In genomic region chr4:66585767-66586166, GRCh38 we compare ENCODE assay signal across 18 cellular contexts.
"Had no signal": no experiment of that assay in that cellular context is flagged by ENCODE, and none has a peak within 500 bp of the region (broad histone marks: within the 10 kb centered on the region; RNA-seq: fewer than 3 reads in every experiment).

No MANE protein-coding gene starts in this region.

- H3K4me1 ChIP-seq: heart left ventricle, suprapubic skin had no signal

- H3K4me3 Mint-ChIP-seq: activated T-cell treated with anti-CD3 and anti-CD28 coated beads, Interleukin-2, amount 50 U/mL, for 24 hours; brain; central memory CD8-positive, alpha-beta T cell; memory B cell; type B pancreatic cell had no signal

- H3K27ac Mint-ChIP-seq: activated naive CD4-positive, alpha-beta T cell treated with anti-CD3 and anti-CD28 coated beads, Interleukin-2, amount 50 U/mL, for 72 hours; activated T-cell treated with anti-CD3 and anti-CD28 coated beads, Interleukin-2, amount 50 U/mL, for 24 hours; memory B cell; type B pancreatic cell had no signal

- H3K36me3 Mint-ChIP-seq: activated naive CD4-positive, alpha-beta T cell treated with anti-CD3 and anti-CD28 coated beads, Interleukin-2, amount 50 U/mL, for 72 hours; brain; memory B cell; type B pancreatic cell had no signal

- H3K4me3 ChIP-seq: heart left ventricle, ovary, suprapubic skin had no signal

- H3K4me1 Mint-ChIP-seq: brain; central memory CD8-positive, alpha-beta T cell; memory B cell had no signal

- H3K9me3 ChIP-seq: heart left ventricle, ovary, suprapubic skin had no signal

- H3K36me3 ChIP-seq: heart left ventricle, ovary, suprapubic skin had no signal

- ATAC-seq: activated CD4-positive, CD25-positive, alpha-beta regulatory T cell treated with anti-CD3 and anti-CD28 coated beads, Interleukin-2, amount 50 U/mL, for 24 hours; activated naive CD4-positive, alpha-beta T cell treated with anti-CD3 and anti-CD28 coated beads, Interleukin-2, amount 50 U/mL, for 72 hours; heart left ventricle; left lobe of liver; stimulated activated naive CD8-positive, alpha-beta T cell treated with anti-CD3 and anti-CD28 coated beads, Interleukin-15, Interleukin-2, amounts not matched to agents 100 U/mL and 50 U/mL, for 24 hours had no signal

- DNase-seq: activated CD4-positive, alpha-beta T cell treated with anti-CD3 and anti-CD28 coated beads, Interleukin-2, amount 50 U/mL, for 4 hours; activated effector memory CD4-positive, alpha-beta T cell treated with anti-CD3 and anti-CD28 coated beads, Interleukin-2, amount 50 U/mL, for 16 hours; activated T-cell treated with anti-CD3 and anti-CD28 coated beads, Interleukin-2, amount 50 U/mL, for 24 hours; amygdala; cortex of kidney; effector memory CD4-positive, alpha-beta T cell; heart left ventricle; ovary; stimulated activated CD4-positive, alpha-beta T cell treated with anti-CD3 and anti-CD28 coated beads, Interleukin-2, amount 100 ng/mL, for 48 hours; stimulated activated naive CD8-positive, alpha-beta T cell treated with anti-CD3 and anti-CD28 coated beads, Interleukin-15, Interleukin-2, amounts not matched to agents 100 U/mL and 50 U/mL, for 24 hours had no signal

- H3K27me3 Mint-ChIP-seq: activated T-cell treated with anti-CD3 and anti-CD28 coated beads, Interleukin-2, amount 50 U/mL, for 24 hours; central memory CD8-positive, alpha-beta T cell; memory B cell; type B pancreatic cell had no signal

- H3K27me3 ChIP-seq: heart left ventricle, ovary, suprapubic skin had no signal

- H3K27ac ChIP-seq: heart left ventricle, ovary, suprapubic skin had no signal

- H3K9me3 Mint-ChIP-seq: brain, memory B cell, type B pancreatic cell had no signal
